ENCODE assay signal across 28 cellular contexts in the genomic region with DNA sequence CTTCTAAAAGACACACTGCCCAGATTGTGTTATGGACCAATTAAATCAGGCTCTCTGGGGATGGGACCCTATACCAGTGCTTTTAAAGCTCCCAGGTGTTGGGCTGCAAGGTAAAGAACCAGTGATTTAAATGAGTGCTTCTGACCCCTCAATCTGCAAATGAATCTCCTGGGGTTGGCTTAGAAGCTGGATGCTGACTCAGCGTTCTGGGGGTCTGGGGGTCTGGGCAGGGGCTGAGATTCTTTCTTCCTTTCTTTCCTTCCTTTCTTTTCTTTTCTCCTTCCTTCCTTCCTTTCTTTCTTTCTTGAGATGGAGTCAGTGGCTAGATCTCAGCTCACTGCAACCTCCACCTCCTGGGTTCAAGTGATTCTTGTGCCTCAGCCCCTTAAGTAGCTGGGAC. TPM values are rescaled to one million over a fixed set of nuclear protein-coding genes. Genes with fewer than 3 reads are reported as not detected.
DNase-seq lines count a peak whose midpoint lies in the region; ATAC-seq and TF ChIP-seq lines count a peak whose summit lies in the region.
"Had no signal": no experiment of that assay in that cellular context is flagged by ENCODE, and none has a peak within 500 bp of the region (broad histone marks: within the 10 kb centered on the region; RNA-seq: fewer than 3 reads in every experiment).

No MANE protein-coding gene starts in this region.

- no peak for ATAC-seq in natural killer cell treated with Interleukin-12 subunit alpha and Interleukin-12 subunit beta and Interleukin-15 and Interleukin-18, amount 100 ng/mL, for 72 hours
- ATAC-seq in natural killer cell: no peak
- no peak for ATAC-seq in memory B cell (ENCODE audit: low read depth)
- ATAC-seq in stimulated activated naive B cell treated with anti-CD40 and anti-IgM and Interleukin-4, amounts not matched to agents 10 μg/mL and 1 μg/mL and 100 μg/mL, for 72 hours (replicated peaks): no peak
- no peak for ATAC-seq in HG02970 (IDR thresholded peaks at IDR 0.05; ENCODE audit: low FRiP score, unreplicated experiment)
- ATAC-seq: CD8-positive, alpha-beta T cell had no signal

- no peaks in the 10 kb centered on the region for H4K20me1 ChIP-seq in OCI-LY3 (ENCODE audit: insufficient read depth, low read length)

- peaks cover 53% of the 10 kb centered on the region for H3K4me1 ChIP-seq in OCI-LY3 (ENCODE audit: low read length)
- H3K4me1 ChIP-seq: Caco-2 had no signal

- H3K4me3 Mint-ChIP-seq in natural killer cell treated with Interleukin-12 subunit alpha and Interleukin-12 subunit beta and Interleukin-15 and Interleukin-18, amount 100 ng/mL, for 72 hours: peak overlapping the region; percentile 68
- no peak overlapping the region for H3K4me3 Mint-ChIP-seq in natural killer cell
- no peak overlapping the region for H3K4me3 Mint-ChIP-seq in memory B cell
- H3K4me3 Mint-ChIP-seq in stimulated activated naive B cell treated with anti-CD40 and anti-IgM and Interleukin-4, amounts not matched to agents 10 μg/mL and 1 μg/mL and 100 μg/mL, for 72 hours: peak overlapping the region; percentile 39 to 60
- H3K4me3 Mint-ChIP-seq: CD8-positive, alpha-beta T cell had no signal

- no peaks in the 10 kb centered on the region for H3K9me3 ChIP-seq in OCI-LY3 (ENCODE audit: insufficient read depth, low read length)
- H3K9me3 ChIP-seq: Caco-2, SK-N-SH had no signal

- H3K4me3 ChIP-seq in OCI-LY3 (ENCODE audit: low read length): no peak overlapping the region

- no peaks in the 10 kb centered on the region for H3K27me3 ChIP-seq in OCI-LY3 (ENCODE audit: low read depth, low read length)

- H3K36me3 ChIP-seq in OCI-LY3 (replicated peaks; ENCODE audit: low read depth, low read length): no peaks in the 10 kb centered on the region

- peak overlapping the region; percentile 62 for H3K27ac ChIP-seq in OCI-LY3 (ENCODE audit: low read length)
- H3K27ac ChIP-seq: C4-2B had no signal

- H2AFZ ChIP-seq in OCI-LY3 (ENCODE audit: low read depth, low read length): no peak overlapping the region

- H3K79me2 ChIP-seq in OCI-LY3 (ENCODE audit: low read length): no peaks in the 10 kb centered on the region

- peak overlapping the region; percentile 80 for H3K27ac Mint-ChIP-seq in natural killer cell treated with Interleukin-12 subunit alpha and Interleukin-12 subunit beta and Interleukin-15 and Interleukin-18, amount 100 ng/mL, for 72 hours
- H3K27ac Mint-ChIP-seq in natural killer cell: no peak overlapping the region
- H3K27ac Mint-ChIP-seq in memory B cell: peak overlapping the region; percentile 4
- H3K27ac Mint-ChIP-seq in stimulated activated naive B cell treated with anti-CD40 and anti-IgM and Interleukin-4, amounts not matched to agents 10 μg/mL and 1 μg/mL and 100 μg/mL, for 72 hours: peak overlapping the region; percentile 93
- H3K27ac Mint-ChIP-seq: CD8-positive, alpha-beta T cell had no signal

- no peaks in the 10 kb centered on the region for H3K9me3 Mint-ChIP-seq in natural killer cell treated with Interleukin-12 subunit alpha and Interleukin-12 subunit beta and Interleukin-15 and Interleukin-18, amount 100 ng/mL, for 72 hours
- no peaks in the 10 kb centered on the region for H3K9me3 Mint-ChIP-seq in natural killer cell
- H3K9me3 Mint-ChIP-seq in memory B cell: no peaks in the 10 kb centered on the region
- no peaks in the 10 kb centered on the region for H3K9me3 Mint-ChIP-seq in stimulated activated naive B cell treated with anti-CD40 and anti-IgM and Interleukin-4, amounts not matched to agents 10 μg/mL and 1 μg/mL and 100 μg/mL, for 72 hours
- H3K9me3 Mint-ChIP-seq: CD8-positive, alpha-beta T cell had no signal

- H3K36me3 Mint-ChIP-seq in natural killer cell treated with Interleukin-12 subunit alpha and Interleukin-12 subunit beta and Interleukin-15 and Interleukin-18, amount 100 ng/mL, for 72 hours: no peaks in the 10 kb centered on the region
- no peaks in the 10 kb centered on the region for H3K36me3 Mint-ChIP-seq in natural killer cell
- H3K36me3 Mint-ChIP-seq in memory B cell: no peaks in the 10 kb centered on the region
- H3K36me3 Mint-ChIP-seq in stimulated activated naive B cell treated with anti-CD40 and anti-IgM and Interleukin-4, amounts not matched to agents 10 μg/mL and 1 μg/mL and 100 μg/mL, for 72 hours: no peaks in the 10 kb centered on the region
- H3K36me3 Mint-ChIP-seq: CD8-positive, alpha-beta T cell had no signal

- H3K4me2 ChIP-seq in OCI-LY3 (ENCODE audit: low read length): peak overlapping the region; percentile 45
- H3K4me2 ChIP-seq: SK-N-SH had no signal

- no peak for DNase-seq in natural killer cell treated with Interleukin-12 subunit alpha and Interleukin-12 subunit beta and Interleukin-15 and Interleukin-18, amount 100 ng/mL, for 72 hours (ENCODE audit: low spot score)
- no peak for DNase-seq in natural killer cell
- DNase-seq in memory B cell (ENCODE audit: low spot score in 2 of 2): no peak
- DNase-seq in stimulated activated naive B cell treated with anti-CD40 and anti-IgM and Interleukin-4, amounts not matched to agents 10 μg/mL and 1 μg/mL and 100 μg/mL, for 72 hours: no peak
- no peak for DNase-seq in NCI-H524 treated with DMSO at 0.1 percent for 48 hours (lab: John Stamatoyannopoulos, UW)
- DNase-seq in cerebellum (ENCODE audit: low spot score): no peak
- DNase-seq: Caco-2; CD8-positive, alpha-beta T cell; DMS 273 treated with DMSO at 0.1 percent for 48 hours; DMS79; EL; GDM1; KG1; MM.1S; NCI-H1048; NCI-H1417; NCI-H1694; NCI-H2029 treated with DMSO at 0.1 percent for 48 hours; NCI-H2227 treated with DMSO at 0.1 percent for 48 hours; NCI-H69; SIG-M5; SK-N-SH had no signal

- peaks cover 7 to 8% of the 10 kb centered on the region in 2 donors for H3K4me1 Mint-ChIP-seq in natural killer cell treated with Interleukin-12 subunit alpha and Interleukin-12 subunit beta and Interleukin-15 and Interleukin-18, amount 100 ng/mL, for 72 hours (ENCODE audit: low read depth in 2 of 2)
- H3K4me1 Mint-ChIP-seq in natural killer cell: no peaks in the 10 kb centered on the region
- H3K4me1 Mint-ChIP-seq in memory B cell: peaks cover 4% of the 10 kb centered on the region
- H3K4me1 Mint-ChIP-seq in stimulated activated naive B cell treated with anti-CD40 and anti-IgM and Interleukin-4, amounts not matched to agents 10 μg/mL and 1 μg/mL and 100 μg/mL, for 72 hours: peaks cover 26 to 41% of the 10 kb centered on the region in 2 donors

- intact Hi-C loops in natural killer cell (cut with micrococcal nuclease): no loop called here

- TF ChIP-seq CTCF in natural killer cell (IDR thresholded peaks at IDR 0.05): no peak
- no peak for TF ChIP-seq CTCF in OCI-LY3 (IDR thresholded peaks at IDR 0.05; ENCODE audit: low read depth, low read length)

- H3K27me3 Mint-ChIP-seq in natural killer cell treated with Interleukin-12 subunit alpha and Interleukin-12 subunit beta and Interleukin-15 and Interleukin-18, amount 100 ng/mL, for 72 hours: peaks cover 0 to 5% of the 10 kb centered on the region in 2 donors
- H3K27me3 Mint-ChIP-seq in natural killer cell (ENCODE audit: low read depth in 2 of 2): peaks cover 7 to 9% of the 10 kb centered on the region in 2 donors
- H3K27me3 Mint-ChIP-seq in memory B cell: no peaks in the 10 kb centered on the region
- peaks cover 6 to 7% of the 10 kb centered on the region in 2 donors for H3K27me3 Mint-ChIP-seq in stimulated activated naive B cell treated with anti-CD40 and anti-IgM and Interleukin-4, amounts not matched to agents 10 μg/mL and 1 μg/mL and 100 μg/mL, for 72 hours

- peak overlapping the region; percentile 45; the same call in 1 of the 2 replicates for H3K9ac ChIP-seq in OCI-LY3 (ENCODE audit: low read length)
- H3K9ac ChIP-seq: SK-N-SH had no signal

RNA-seq across cellular contexts. Expression of a gene that starts 2.0 kb away (rescaled TPM):
- under 1 TPM in 1 of 2 donors, not detected in 1; 0.50 TPM for total RNA-seq in natural killer cell treated with Interleukin-12 subunit alpha and Interleukin-12 subunit beta and Interleukin-15 and Interleukin-18, amount 100 ng/mL, for 72 hours
- total RNA-seq in natural killer cell (not detected), cerebellum (12.2 TPM)
- total RNA-seq: A172; Caco-2; CD8-positive, alpha-beta T cell; HT1080; NCI-H460 had no signal

RNA-seq across cellular contexts. Expression of a gene that starts 56.5 kb away (rescaled TPM):
- total RNA-seq in natural killer cell treated with Interleukin-12 subunit alpha and Interleukin-12 subunit beta and Interleukin-15 and Interleukin-18, amount 100 ng/mL, for 72 hours: 100 to 1,000 TPM in 1 of 2 donors, 10 to 100 TPM in 1; 13.3 to 104 TPM
- total RNA-seq in natural killer cell (10 to 100 TPM; 11.5 to 17.7 (median 14.4) TPM), cerebellum (0.36 TPM)
- total RNA-seq: NCI-H460 had no signal

Comparison
In these comparisons a context has a peak if more than half of its experiments do, and no peak if none do; other contexts are left out.
1. H3K27ac Mint-ChIP-seq: peak in natural killer cell treated with Interleukin-12 subunit alpha and Interleukin-12 subunit beta and Interleukin-15 and Interleukin-18, amount 100 ng/mL, for 72 hours (2 of 2), memory B cell (single experiment) and stimulated activated naive B cell treated with anti-CD40 and anti-IgM and Interleukin-4, amounts not matched to agents 10 μg/mL and 1 μg/mL and 100 μg/mL, for 72 hours (single experiment); none in natural killer cell (0 of 2).
2. H3K4me3 Mint-ChIP-seq: peak in natural killer cell treated with Interleukin-12 subunit alpha and Interleukin-12 subunit beta and Interleukin-15 and Interleukin-18, amount 100 ng/mL, for 72 hours (single experiment) and stimulated activated naive B cell treated with anti-CD40 and anti-IgM and Interleukin-4, amounts not matched to agents 10 μg/mL and 1 μg/mL and 100 μg/mL, for 72 hours (2 of 2); none in natural killer cell (single experiment) and memory B cell (single experiment).